In the genomic region with DNA sequence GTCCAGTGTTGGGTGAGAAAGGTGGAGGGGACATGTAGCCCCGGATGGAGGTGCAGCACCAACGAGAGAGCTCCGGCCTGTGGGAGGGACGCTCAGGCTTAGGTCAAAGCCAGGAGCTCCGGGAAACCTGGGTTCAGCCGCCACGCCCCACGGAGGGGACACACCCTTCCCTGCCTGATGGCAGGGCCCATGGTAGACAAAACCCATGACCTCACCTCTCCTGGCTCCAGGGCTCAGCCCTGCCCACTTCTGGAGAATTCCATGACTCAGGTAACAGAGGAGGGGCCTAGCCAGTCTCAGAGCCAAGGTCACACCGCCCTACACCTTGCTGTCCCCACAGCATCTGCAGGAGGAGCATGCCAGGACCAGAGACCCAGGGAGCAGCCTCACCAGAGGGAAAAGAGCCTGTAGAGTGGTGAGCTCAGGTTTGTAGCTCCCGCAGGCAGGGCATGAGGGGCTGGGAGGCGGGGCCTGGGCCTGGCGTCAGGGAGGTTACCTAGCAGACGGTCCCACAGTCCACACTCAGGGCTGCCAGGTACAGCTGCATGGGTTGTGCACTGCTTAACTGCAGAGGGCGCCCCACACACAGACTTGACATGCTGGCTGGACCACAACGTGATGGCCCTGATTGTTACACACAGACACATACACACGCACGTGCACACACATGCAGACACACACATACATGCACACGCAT, we compare ENCODE assay signal across 8 cellular contexts.
DNase-seq lines count a peak whose midpoint lies in the region; ATAC-seq and TF ChIP-seq lines count a peak whose summit lies in the region.

No MANE protein-coding gene starts in this region.

- H3K9me3 ChIP-seq in NT2/D1 (ENCODE audit: insufficient read depth, low read length): peaks cover 9% of the 10 kb centered on the region; the same call in 1 of the 2 replicates
- H3K9me3 ChIP-seq in adrenal gland (replicated peaks in 1 of 3): no peaks in the 10 kb centered on the region

- H3K27me3 ChIP-seq in NT2/D1 (ENCODE audit: insufficient read depth, insufficient read length): no peaks in the 10 kb centered on the region
- no peaks in the 10 kb centered on the region for H3K27me3 ChIP-seq in adrenal gland

- no peaks in the 10 kb centered on the region for H3K36me3 ChIP-seq in NT2/D1 (ENCODE audit: insufficient read depth, insufficient read length, low read length)
- no peaks in the 10 kb centered on the region for H3K36me3 ChIP-seq in adrenal gland (replicated peaks in 1 of 2)

- H3K36me3 Mint-ChIP-seq in immature natural killer cell: no peaks in the 10 kb centered on the region

- no peak for TF ChIP-seq POLR2A in adrenal gland (IDR thresholded peaks at IDR 0.05)

- H3K9me3 Mint-ChIP-seq in immature natural killer cell: no peaks in the 10 kb centered on the region

- H3K4me3 ChIP-seq in AG09309 (ENCODE audit: control insufficient read depth, low read depth, low read length) (no peak overlapping the region), NT2/D1 (ENCODE audit: insufficient read length, low read depth) (peak overlapping the region; percentile 2), adrenal gland (no peak overlapping the region)

- H3K4me1 Mint-ChIP-seq in immature natural killer cell: peaks cover 22% of the 10 kb centered on the region in 2 donors

- ATAC-seq in GM21360 (IDR thresholded peaks at IDR 0.05; ENCODE audit: unreplicated experiment): no peak
- ATAC-seq in HG02798 (IDR thresholded peaks at IDR 0.05; ENCODE audit: poor library complexity, unreplicated experiment): no peak

- H3K4me1 ChIP-seq in NT2/D1 (ENCODE audit: insufficient read depth, insufficient read length) (peaks cover 42% of the 10 kb centered on the region), adrenal gland (replicated peaks in 1 of 2) (peaks cover 0 to 2% of the 10 kb centered on the region in 2 donors)

- intact Hi-C loops in adrenal gland (cut with DNase I): loop anchor here in 1 of 2 donors (10.0 kb wide), 1 partner anchor 237 kb away; no protein-coding TSS in a partner anchor

- TF ChIP-seq CTCF in AG09309 (IDR thresholded peaks at IDR 0.05; ENCODE audit: control insufficient read depth, insufficient read depth, low read depth, low read length, missing control alignments) (peak; percentile 55), adrenal gland (IDR thresholded peaks at IDR 0.05) (peak; percentile 16 to 70 (median 47))

- no peak for DNase-seq in AG09309 (ENCODE audit: low read depth)
- peak; percentile 45 for DNase-seq in GM19238 (ENCODE audit: insufficient read length, low spot score)
- DNase-seq in NT2/D1 (ENCODE audit: low read depth, low spot score): no peak
- peak; percentile 44 to 70 (median 66) for DNase-seq in adrenal gland
- peak; percentile 37 to 49 (median 41) for DNase-seq in immature natural killer cell
- peak; percentile 41 to 58 (median 54) for DNase-seq in stimulated activated CD4-positive, alpha-beta T cell treated with anti-CD3 and anti-CD28 coated beads, TNF-alpha, amount 100 ng/mL, for 48 hours (ENCODE audit: low read depth in 3 of 3)

- no peak overlapping the region for H3K4me3 Mint-ChIP-seq in immature natural killer cell

- peaks cover 3 to 5% (median 5%) of the 10 kb centered on the region in 3 donors for H3K27me3 Mint-ChIP-seq in immature natural killer cell (ENCODE audit: low read depth in 3 of 3)

- H3K9ac ChIP-seq in NT2/D1 (ENCODE audit: insufficient read length, low read depth): peak overlapping the region; percentile 72

- no peak overlapping the region for H3K27ac ChIP-seq in adrenal gland

- H3K27ac Mint-ChIP-seq in immature natural killer cell: no peak overlapping the region

- WGBS in adrenal gland, 4 donors: 59 to 69% (median 64%) methylated on average over 10 to 18 of the region's 18 CpGs

Comparison
In these comparisons a context has a peak if more than half of its experiments do, and no peak if none do; other contexts are left out.
1. DNase-seq: peak in GM19238 (single experiment), adrenal gland (7 of 7), immature natural killer cell (3 of 3) and stimulated activated CD4-positive, alpha-beta T cell treated with anti-CD3 and anti-CD28 coated beads, TNF-alpha, amount 100 ng/mL, for 48 hours (3 of 3); none in AG09309 (single experiment) and NT2/D1 (single experiment).